16 cellular contexts compared by ENCODE assay signal in the genomic region with DNA sequence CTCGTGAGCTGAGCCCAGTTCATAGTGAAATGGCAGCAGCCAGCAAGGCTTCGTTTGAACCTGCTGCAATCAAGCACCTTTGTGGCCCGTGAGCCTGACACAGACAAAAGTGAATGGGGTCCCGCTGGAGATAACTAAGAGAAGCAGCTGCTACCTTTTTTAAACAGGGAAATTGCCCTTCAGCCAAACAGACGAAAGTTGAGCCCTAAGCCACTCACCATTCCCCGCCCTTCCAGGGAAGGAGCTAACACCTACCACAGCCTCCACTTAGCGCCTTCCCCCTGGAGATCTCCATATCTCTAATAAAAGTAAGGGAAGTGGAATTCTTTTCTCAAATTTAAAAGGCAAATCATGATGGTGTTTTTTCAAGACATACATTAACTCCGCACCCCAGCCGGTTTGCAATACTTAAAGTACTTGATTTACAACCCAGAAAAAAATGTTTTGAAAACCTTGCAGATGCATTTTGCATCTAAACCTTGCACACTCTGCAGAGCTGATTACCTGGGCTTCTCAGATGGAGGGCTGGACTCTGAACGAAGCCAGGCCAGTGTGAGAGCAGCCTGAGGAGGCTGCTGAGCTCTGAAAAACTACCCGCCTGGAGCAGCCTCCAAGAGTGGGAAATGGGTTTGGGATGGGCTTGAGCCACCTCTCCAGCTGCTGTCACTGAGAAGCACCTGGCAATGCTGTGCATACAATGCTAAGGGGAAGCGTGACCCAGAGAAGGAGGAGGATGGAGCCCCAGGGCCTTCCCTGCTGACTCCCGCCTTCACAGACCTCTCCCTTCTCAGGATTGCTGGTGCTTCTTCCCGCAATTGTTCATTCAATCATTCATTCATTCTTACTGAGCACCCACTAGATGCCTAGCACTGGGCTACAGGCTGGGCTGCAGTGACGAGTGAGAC. TPM values are rescaled to one million over a fixed set of nuclear protein-coding genes. Genes with fewer than 3 reads are reported as not detected.
DNase-seq lines count a peak whose midpoint lies in the region; ATAC-seq and TF ChIP-seq lines count a peak whose summit lies in the region.
"Had no signal": no experiment of that assay in that cellular context is flagged by ENCODE, and none has a peak within 500 bp of the region (broad histone marks: within the 10 kb centered on the region; RNA-seq: fewer than 3 reads in every experiment).

No MANE protein-coding gene starts in this region.

- H3K27ac ChIP-seq in angular gyrus (ENCODE audit: low read depth, low read length) (peak overlapping the region; percentile 34), psoas muscle (peak overlapping the region; percentile 24)

- no peaks in the 10 kb centered on the region for H3K9me3 ChIP-seq in psoas muscle

- H3K27me3 ChIP-seq in psoas muscle (ENCODE audit: insufficient read depth in 3 of 3, low read length in 2 of 3), result no peaks in the 10 kb centered on the region

- no peak for TF ChIP-seq CTCF in psoas muscle (IDR thresholded peaks at IDR 0.05)

- H3K36me3 ChIP-seq in psoas muscle (ENCODE audit: insufficient read depth in 1 of 2, low read depth in 1 of 2), result no peaks in the 10 kb centered on the region

- intact Hi-C loops in psoas muscle (cut with DNase I), result loop anchor here (5.0 to 10.0 kb wide), 3 partner anchors 36 to 204 kb away; no protein-coding TSS in a partner anchor

- ATAC-seq in psoas muscle, result no peak
- ATAC-seq in GM21381 (IDR thresholded peaks at IDR 0.05; ENCODE audit: unreplicated experiment), result no peak
- ATAC-seq: SK-N-SH treated with all-trans-retinoic acid at 6 μM for 48 hours had no signal

- peak; percentile 33 to 43 for DNase-seq in NCI-H2081 (lab: John Stamatoyannopoulos, UW)
- DNase-seq in NCI-H2081 treated with DMSO at 0.1 percent for 48 hours (lab: John Stamatoyannopoulos, UW), result no peak
- peak; percentile 90 for DNase-seq in NCI-H187 treated with DMSO at 0.1 percent for 48 hours (lab: John Stamatoyannopoulos, UW)
- no peak for DNase-seq in psoas muscle
- DNase-seq in GDM1 (lab: John Stamatoyannopoulos, UW), result no peak
- no peak for DNase-seq in hippocampal formation (lab: John Stamatoyannopoulos, UW)
- DNase-seq: ACHN; activated effector memory CD4-positive, alpha-beta T cell treated with Interleukin-2 at 50 U/mL for 16 hours; COR-L47; GOT3; mammary epithelial cell; nucleus accumbens; stimulated activated naive CD4-positive, alpha-beta T cell had no signal

- H3K4me3 ChIP-seq in psoas muscle, result no peak overlapping the region

- WGBS in psoas muscle, 3 donors, result 76 to 86% (median 83%) methylated on average over 15 of the region's 15 CpGs

- peaks cover 81% of the 10 kb centered on the region for H3K4me1 ChIP-seq in psoas muscle

RNA-seq across cellular contexts. Expression of a gene that starts 10.0 kb away (rescaled TPM):
- total RNA-seq in psoas muscle, result 100 to 1,000 TPM in 1 of 4 donors, 10 to 100 TPM in 3; 19.8 to 102 (median 35.6) TPM
- polyA plus RNA-seq in psoas muscle, result 10 to 100 TPM in 2 of 3 donors, 1 to 10 TPM in 1; 7.0 to 21.8 (median 10.2) TPM

Comparison
In these comparisons a context has a peak if more than half of its experiments do, and no peak if none do; other contexts are left out.
1. DNase-seq: peak in NCI-H2081 (2 of 2) and NCI-H187 treated with DMSO at 0.1 percent for 48 hours (single experiment); none in NCI-H2081 treated with DMSO at 0.1 percent for 48 hours (single experiment), psoas muscle (0 of 2), GDM1 (single experiment) and hippocampal formation (0 of 2).